8 cellular contexts compared by ENCODE assay signal in the genomic region with DNA sequence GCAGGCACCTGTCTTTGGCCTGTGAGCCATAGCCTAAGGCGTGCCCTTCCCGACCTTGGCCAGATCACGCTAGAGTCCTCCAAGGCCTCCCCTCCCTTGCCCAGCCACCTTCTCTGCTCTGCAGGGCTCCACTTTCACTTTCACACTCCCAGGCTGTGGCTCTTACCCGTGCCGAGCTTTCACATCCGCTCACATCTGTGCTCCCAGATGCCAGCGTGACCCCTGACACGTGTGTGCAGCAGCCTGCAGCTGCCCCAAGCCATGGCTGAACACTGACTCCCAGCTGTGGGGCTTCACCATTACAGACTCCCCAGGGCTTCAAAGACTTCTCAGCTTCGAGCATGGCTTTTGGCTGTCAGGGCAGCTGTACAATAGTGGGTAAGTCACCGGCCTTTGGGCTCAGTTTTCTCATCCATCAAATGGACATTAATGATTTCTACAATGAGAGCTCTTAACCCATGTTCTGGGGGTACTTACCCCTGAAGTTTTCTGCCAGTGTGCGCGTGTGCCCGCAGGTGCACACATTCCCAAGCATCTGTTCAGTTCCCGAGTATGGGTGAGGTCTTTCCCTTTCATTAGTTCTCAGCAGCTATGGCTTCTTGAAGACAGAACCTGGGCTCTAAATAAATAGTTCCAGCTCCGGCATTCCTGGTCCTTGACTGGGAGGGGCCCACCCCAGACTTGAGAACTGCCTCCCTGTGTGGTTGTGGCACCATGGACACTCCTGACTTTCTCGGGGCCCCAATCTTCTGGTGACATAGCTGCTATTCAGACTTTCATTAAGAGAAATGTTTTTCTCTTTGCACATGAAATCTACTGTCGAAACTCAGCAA.
DNase-seq lines count a peak whose midpoint lies in the region; ATAC-seq, FAIRE-seq and TF ChIP-seq lines count a peak whose summit lies in the region.

No MANE protein-coding gene starts in this region.

- TF ChIP-seq CTCF in GM10266 (IDR thresholded peaks at IDR 0.05; ENCODE audit: control insufficient read depth, insufficient read depth, low read depth, missing control alignments) = peak; percentile 68

- H3K9ac ChIP-seq in GM23248 (peak overlapping the region; percentile 32; the same call in 1 of the 2 replicates), rectal smooth muscle tissue (ENCODE audit: low read length) (no peak overlapping the region)

- 44 to 51% methylated on average over 17 of the region's 17 CpGs for WGBS in GM23248 (ENCODE audit: low coverage in 1 of 2, low lambda C conversion rate in 2 of 2, missing lambda C conversion rate in 2 of 2), 2 experiments
- WGBS in aorta, 2 donors = 29 to 38% methylated on average over 17 of the region's 17 CpGs

- no peak overlapping the region for H2AFZ ChIP-seq in GM23248

- H4K20me1 ChIP-seq in GM23248 (ENCODE audit: insufficient read depth) = no peaks in the 10 kb centered on the region

- peak; percentile 78 for ATAC-seq in aorta (ENCODE audit: low FRiP score)

- H3F3A ChIP-seq in GM23248 (ENCODE audit: insufficient read depth) = peaks cover 34% of the 10 kb centered on the region

- in situ Hi-C loops in GM23248 (cut with MboI) = loop anchor here (5.0 kb wide), 1 partner anchor 130 kb away; no protein-coding TSS in a partner anchor

- H3K27ac ChIP-seq in GM23248 (no peak overlapping the region), rectal smooth muscle tissue (ENCODE audit: low read depth, low read length) (peak overlapping the region; percentile 80), aorta (ENCODE audit: low read depth in 1 of 2, low read length in 2 of 2) (peak overlapping the region; percentile 59 to 87)

- H3K4me1 ChIP-seq in GM23248 (ENCODE audit: insufficient read depth) = peaks cover 47% of the 10 kb centered on the region
- peaks cover 23% of the 10 kb centered on the region for H3K4me1 ChIP-seq in rectal smooth muscle tissue (ENCODE audit: control insufficient read depth, insufficient read depth, low read length)
- peaks cover 6 to 7% of the 10 kb centered on the region in 2 donors for H3K4me1 ChIP-seq in aorta (ENCODE audit: control insufficient read depth in 1 of 2, insufficient read depth in 2 of 2, low read length in 2 of 2)

- H3K79me2 ChIP-seq in GM23248 (ENCODE audit: insufficient read depth) = peaks cover 15% of the 10 kb centered on the region; the same call in 1 of the 2 replicates

- H3K4me3 ChIP-seq in GM23248 = no peak overlapping the region
- peak overlapping the region; percentile 58 for H3K4me3 ChIP-seq in rectal smooth muscle tissue (ENCODE audit: low read length)
- no peak overlapping the region for H3K4me3 ChIP-seq in aorta (ENCODE audit: low read length in 2 of 2)

- H3K4me2 ChIP-seq in GM23248 (ENCODE audit: unreplicated experiment) = peak overlapping the region; percentile 18

- peak; percentile 89 for DNase-seq in GM10266 (ENCODE audit: extremely low spot score)
- peak; percentile 69 for DNase-seq in GM23248
- DNase-seq in NCI-H524 treated with DMSO at 0.1 percent for 48 hours (lab: John Stamatoyannopoulos, UW) = peak; percentile 21
- peak; percentile 65 for DNase-seq in activated T-helper 1 cell treated with Interleukin-2 at 50 U/mL for 16 hours (ENCODE audit: low read depth)
- DNase-seq in frontal cortex (ENCODE audit: low spot score in 2 of 2) = peak; percentile 71 to 80
- DNase-seq in aorta = peak; percentile 87 to 92
- DNase-seq in retina = no peak

- no peak for FAIRE-seq in frontal cortex (lab: Jason Lieb, UNC)

- H3K9me3 ChIP-seq in GM23248 (ENCODE audit: low read depth) (no peaks in the 10 kb centered on the region), aorta (ENCODE audit: control insufficient read depth, low read length) (no peaks in the 10 kb centered on the region)

- no peaks in the 10 kb centered on the region for H3K27me3 ChIP-seq in GM23248 (replicated peaks; ENCODE audit: insufficient read depth)
- H3K27me3 ChIP-seq in rectal smooth muscle tissue (ENCODE audit: control insufficient read depth, insufficient read depth, low read length) = no peaks in the 10 kb centered on the region
- H3K27me3 ChIP-seq in aorta (ENCODE audit: control insufficient read depth in 1 of 2, insufficient read depth in 2 of 2, low read length in 1 of 2) = no peaks in the 10 kb centered on the region

- intact Hi-C loops in aorta (cut with DNase I) = loop anchor here in 1 of 2 donors (1.0 to 5.0 kb wide), 2 partner anchors 46 to 120 kb away; partner anchors contain the start of gene RGS3

- H3K36me3 ChIP-seq in GM23248 (ENCODE audit: low read depth) (peaks cover 13% of the 10 kb centered on the region), rectal smooth muscle tissue (ENCODE audit: control insufficient read depth, insufficient read depth, low read length) (peaks cover 15% of the 10 kb centered on the region), aorta (ENCODE audit: control insufficient read depth in 1 of 2, insufficient read depth in 2 of 2, low read length in 1 of 2) (peaks cover 0 to 6% of the 10 kb centered on the region in 2 donors)

- H3K9me2 ChIP-seq in GM23248 (ENCODE audit: insufficient read depth) = no peaks in the 10 kb centered on the region
